In the genomic region with DNA sequence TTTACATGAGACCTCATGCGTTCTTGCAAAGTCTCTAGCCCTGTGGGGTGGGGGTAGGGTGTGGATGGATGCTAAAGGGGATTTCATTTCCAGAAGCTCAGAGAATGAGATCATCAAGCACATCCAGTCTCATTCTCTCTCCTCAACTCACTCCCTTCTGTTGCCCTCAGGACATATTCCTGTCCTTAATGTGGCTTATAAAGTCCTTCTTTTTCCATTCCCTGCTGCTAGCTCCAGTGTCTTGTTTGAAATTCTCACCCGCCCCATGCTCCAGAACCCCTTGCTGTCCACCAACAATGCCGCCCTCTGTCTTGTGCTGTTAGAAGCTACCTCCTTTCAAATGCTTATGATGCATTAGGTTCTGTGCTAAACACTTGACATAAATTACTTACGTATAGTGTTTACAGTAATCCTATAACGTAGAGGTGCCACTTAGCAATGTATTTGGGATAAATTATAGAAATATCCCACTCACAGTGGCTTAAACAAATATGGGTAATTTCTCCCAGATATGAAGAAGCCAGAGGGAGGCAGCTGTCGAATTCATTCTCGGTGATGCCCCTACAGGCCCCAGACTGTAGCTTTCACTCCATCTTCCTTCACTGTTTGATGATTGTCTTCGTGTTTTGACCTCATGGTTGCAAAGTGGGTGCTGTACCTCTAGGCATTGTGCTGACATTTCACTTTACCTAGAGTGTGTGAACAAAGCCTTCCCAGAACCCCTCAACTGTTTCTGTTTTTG, we compare ENCODE assay signal across 1 cellular context.
TF ChIP-seq lines count a peak whose summit lies in the region.

No MANE protein-coding gene starts in this region.

TF ChIP-seq in WTC11, 78 proteins besides CTCF, POLR2A, EP300 and RAD21 (continued from another document):
- TF ChIP-seq, protein P1, sequence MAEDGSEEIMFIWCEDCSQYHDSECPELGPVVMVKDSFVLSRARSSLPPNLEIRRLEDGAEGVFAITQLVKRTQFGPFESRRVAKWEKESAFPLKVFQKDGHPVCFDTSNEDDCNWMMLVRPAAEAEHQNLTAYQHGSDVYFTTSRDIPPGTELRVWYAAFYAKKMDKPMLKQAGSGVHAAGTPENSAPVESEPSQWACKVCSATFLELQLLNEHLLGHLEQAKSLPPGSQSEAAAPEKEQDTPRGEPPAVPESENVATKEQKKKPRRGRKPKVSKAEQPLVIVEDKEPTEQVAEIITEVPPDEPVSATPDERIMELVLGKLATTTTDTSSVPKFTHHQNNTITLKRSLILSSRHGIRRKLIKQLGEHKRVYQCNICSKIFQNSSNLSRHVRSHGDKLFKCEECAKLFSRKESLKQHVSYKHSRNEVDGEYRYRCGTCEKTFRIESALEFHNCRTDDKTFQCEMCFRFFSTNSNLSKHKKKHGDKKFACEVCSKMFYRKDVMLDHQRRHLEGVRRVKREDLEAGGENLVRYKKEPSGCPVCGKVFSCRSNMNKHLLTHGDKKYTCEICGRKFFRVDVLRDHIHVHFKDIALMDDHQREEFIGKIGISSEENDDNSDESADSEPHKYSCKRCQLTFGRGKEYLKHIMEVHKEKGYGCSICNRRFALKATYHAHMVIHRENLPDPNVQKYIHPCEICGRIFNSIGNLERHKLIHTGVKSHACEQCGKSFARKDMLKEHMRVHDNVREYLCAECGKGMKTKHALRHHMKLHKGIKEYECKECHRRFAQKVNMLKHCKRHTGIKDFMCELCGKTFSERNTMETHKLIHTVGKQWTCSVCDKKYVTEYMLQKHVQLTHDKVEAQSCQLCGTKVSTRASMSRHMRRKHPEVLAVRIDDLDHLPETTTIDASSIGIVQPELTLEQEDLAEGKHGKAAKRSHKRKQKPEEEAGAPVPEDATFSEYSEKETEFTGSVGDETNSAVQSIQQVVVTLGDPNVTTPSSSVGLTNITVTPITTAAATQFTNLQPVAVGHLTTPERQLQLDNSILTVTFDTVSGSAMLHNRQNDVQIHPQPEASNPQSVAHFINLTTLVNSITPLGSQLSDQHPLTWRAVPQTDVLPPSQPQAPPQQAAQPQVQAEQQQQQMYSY (CRISPR knock-in tag; IDR thresholded peaks at IDR 0.05) = no peak
- TF ChIP-seq MXD4 (CRISPR knock-in tag; IDR thresholded peaks at IDR 0.05; ENCODE audit: borderline replicate concordance) (no peak), ZNF121 (CRISPR knock-in tag; IDR thresholded peaks at IDR 0.05) (no peak), NR1H2 (CRISPR knock-in tag; IDR thresholded peaks at IDR 0.05) (no peak), TP53 (CRISPR knock-in tag; IDR thresholded peaks at IDR 0.05) (no peak), EMX1 (CRISPR knock-in tag; IDR thresholded peaks at IDR 0.05) (no peak), ZNF219 (CRISPR knock-in tag; IDR thresholded peaks at IDR 0.05; ENCODE audit: borderline replicate concordance) (no peak), ZNF671 (CRISPR knock-in tag; IDR thresholded peaks at IDR 0.05) (no peak)
- TF ChIP-seq, protein P2, sequence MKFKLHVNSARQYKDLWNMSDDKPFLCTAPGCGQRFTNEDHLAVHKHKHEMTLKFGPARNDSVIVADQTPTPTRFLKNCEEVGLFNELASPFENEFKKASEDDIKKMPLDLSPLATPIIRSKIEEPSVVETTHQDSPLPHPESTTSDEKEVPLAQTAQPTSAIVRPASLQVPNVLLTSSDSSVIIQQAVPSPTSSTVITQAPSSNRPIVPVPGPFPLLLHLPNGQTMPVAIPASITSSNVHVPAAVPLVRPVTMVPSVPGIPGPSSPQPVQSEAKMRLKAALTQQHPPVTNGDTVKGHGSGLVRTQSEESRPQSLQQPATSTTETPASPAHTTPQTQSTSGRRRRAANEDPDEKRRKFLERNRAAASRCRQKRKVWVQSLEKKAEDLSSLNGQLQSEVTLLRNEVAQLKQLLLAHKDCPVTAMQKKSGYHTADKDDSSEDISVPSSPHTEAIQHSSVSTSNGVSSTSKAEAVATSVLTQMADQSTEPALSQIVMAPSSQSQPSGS (CRISPR knock-in tag; IDR thresholded peaks at IDR 0.05; ENCODE audit: borderline replicate concordance, low read depth) = no peak
- TF ChIP-seq, protein P3, sequence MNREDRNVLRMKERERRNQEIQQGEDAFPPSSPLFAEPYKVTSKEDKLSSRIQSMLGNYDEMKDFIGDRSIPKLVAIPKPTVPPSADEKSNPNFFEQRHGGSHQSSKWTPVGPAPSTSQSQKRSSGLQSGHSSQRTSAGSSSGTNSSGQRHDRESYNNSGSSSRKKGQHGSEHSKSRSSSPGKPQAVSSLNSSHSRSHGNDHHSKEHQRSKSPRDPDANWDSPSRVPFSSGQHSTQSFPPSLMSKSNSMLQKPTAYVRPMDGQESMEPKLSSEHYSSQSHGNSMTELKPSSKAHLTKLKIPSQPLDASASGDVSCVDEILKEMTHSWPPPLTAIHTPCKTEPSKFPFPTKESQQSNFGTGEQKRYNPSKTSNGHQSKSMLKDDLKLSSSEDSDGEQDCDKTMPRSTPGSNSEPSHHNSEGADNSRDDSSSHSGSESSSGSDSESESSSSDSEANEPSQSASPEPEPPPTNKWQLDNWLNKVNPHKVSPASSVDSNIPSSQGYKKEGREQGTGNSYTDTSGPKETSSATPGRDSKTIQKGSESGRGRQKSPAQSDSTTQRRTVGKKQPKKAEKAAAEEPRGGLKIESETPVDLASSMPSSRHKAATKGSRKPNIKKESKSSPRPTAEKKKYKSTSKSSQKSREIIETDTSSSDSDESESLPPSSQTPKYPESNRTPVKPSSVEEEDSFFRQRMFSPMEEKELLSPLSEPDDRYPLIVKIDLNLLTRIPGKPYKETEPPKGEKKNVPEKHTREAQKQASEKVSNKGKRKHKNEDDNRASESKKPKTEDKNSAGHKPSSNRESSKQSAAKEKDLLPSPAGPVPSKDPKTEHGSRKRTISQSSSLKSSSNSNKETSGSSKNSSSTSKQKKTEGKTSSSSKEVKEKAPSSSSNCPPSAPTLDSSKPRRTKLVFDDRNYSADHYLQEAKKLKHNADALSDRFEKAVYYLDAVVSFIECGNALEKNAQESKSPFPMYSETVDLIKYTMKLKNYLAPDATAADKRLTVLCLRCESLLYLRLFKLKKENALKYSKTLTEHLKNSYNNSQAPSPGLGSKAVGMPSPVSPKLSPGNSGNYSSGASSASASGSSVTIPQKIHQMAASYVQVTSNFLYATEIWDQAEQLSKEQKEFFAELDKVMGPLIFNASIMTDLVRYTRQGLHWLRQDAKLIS (CRISPR knock-in tag; IDR thresholded peaks at IDR 0.05; ENCODE audit: borderline replicate concordance) = no peak
